ENCODE assay signal across 28 cellular contexts in genomic region chr10:728603-729002, GRCh38.
"Had no signal": no experiment of that assay in that cellular context is flagged by ENCODE, and none has a peak within 500 bp of the region (broad histone marks: within the 10 kb centered on the region; RNA-seq: fewer than 3 reads in every experiment).

No MANE protein-coding gene starts in this region.

- ATAC-seq: activated naive CD4-positive, alpha-beta T cell treated with anti-CD3 and anti-CD28 coated beads, Interleukin-2, amount 50 U/mL, for 72 hours; activated T-cell treated with anti-CD3 and anti-CD28 coated beads, Interleukin-2, amount 50 U/mL, for 4 hours; body of pancreas; Panc1; SK-N-SH treated with all-trans-retinoic acid at 6 μM for 48 hours; T-cell had no signal

- H3K27ac ChIP-seq: adrenal gland, body of pancreas, breast epithelium, VCaP had no signal

- H3K9me3 ChIP-seq: adrenal gland, body of pancreas, breast epithelium had no signal

- H3K36me3 ChIP-seq: adrenal gland, breast epithelium had no signal

- H3K4me1 ChIP-seq: adrenal gland, body of pancreas, breast epithelium had no signal

- H3K27me3 ChIP-seq: adrenal gland, body of pancreas, breast epithelium had no signal

- FAIRE-seq: astrocyte had no signal

- DNase-seq: activated B cell treated with CpG ODN at 0.5 μM for 24 hours; activated CD4-positive, alpha-beta memory T cell treated with anti-CD3 and anti-CD28 coated beads for 36 hours; activated CD4-positive, alpha-beta T cell treated with anti-CD3 and anti-CD28 coated beads for 4 hours; activated CD4-positive, alpha-beta T cell treated with anti-CD3 and anti-CD28 coated beads, Interleukin-2, amount 50 U/mL, for 1 hour; activated CD4-positive, CD25-positive, alpha-beta regulatory T cell treated with anti-CD3 and anti-CD28 coated beads, Interleukin-2, amount 50 U/mL, for 72 hours; activated CD8-positive, alpha-beta memory T cell treated with anti-CD3 and anti-CD28 coated beads, Interleukin-2, amount 50 U/mL, for 4 hours; activated gamma-delta T cell treated with Interleukin-2 at 50 U/mL for 16 hours; activated naive CD4-positive, alpha-beta T cell treated with anti-CD3 and anti-CD28 coated beads for 36 hours; activated T-cell treated with anti-CD3 and anti-CD28 coated beads for 4 hours; activated T-cell treated with anti-CD3 and anti-CD28 coated beads, Interleukin-2, amount 50 U/mL, for 4 hours; adrenal gland; body of pancreas; KG1; NCI-H1092 treated with DMSO at 0.1 percent for 48 hours; NCI-H1930; NCI-H2081 treated with DMSO at 0.1 percent for 48 hours; NCI-H226; NCI-H524 treated with DMSO at 0.1 percent for 48 hours; SIG-M5; T-cell; T-helper 2 cell; T-helper 9 cell had no signal

- H3K4me3 ChIP-seq: adrenal gland, body of pancreas, breast epithelium had no signal
